Comparison of ENCODE assay signal across 8 cellular contexts in genomic region chr4:156677136-156677535, GRCh38.
A peak's percentile ranks its signal among the peaks of the same experiment; 100 is the strongest.
DNase-seq lines count a peak whose midpoint lies in the region; ATAC-seq and TF ChIP-seq lines count a peak whose summit lies in the region.

No MANE protein-coding gene starts in this region.

- intact Hi-C loops in Panc1 (cut with micrococcal nuclease; ENCODE audit: unreplicated experiment), result loop anchor here (1.0 to 10.0 kb wide), 2 partner anchors 202 to 382 kb away; no protein-coding TSS in a partner anchor
- intact Hi-C loops in CD4-positive, alpha-beta memory T cell (cut with micrococcal nuclease), result no loop called here

- H3K9ac ChIP-seq in GM23248, result no peak overlapping the region

- no TSS peak for BruUV-seq in Panc1 (replicated peaks; lab: Mats Ljungman, UMichigan)

- 39 to 47% methylated on average over 6 of the region's 6 CpGs for WGBS in GM23248 (ENCODE audit: low coverage in 1 of 2, low lambda C conversion rate in 2 of 2, missing lambda C conversion rate in 2 of 2), 2 experiments

- H3K27me3 ChIP-seq in BJ (ENCODE audit: control insufficient read depth, insufficient read depth, low read length) (no peaks in the 10 kb centered on the region), GM23248 (replicated peaks; ENCODE audit: insufficient read depth) (no peaks in the 10 kb centered on the region), Panc1 (ENCODE audit: control insufficient read depth, insufficient read depth, low read length) (no peaks in the 10 kb centered on the region)
- H3K27me3 ChIP-seq in CD4-positive, alpha-beta memory T cell (ENCODE audit: insufficient read depth, low read length), result no peaks in the 10 kb centered on the region

- no peaks in the 10 kb centered on the region for H3K36me3 Mint-ChIP-seq in activated naive CD4-positive, alpha-beta T cell treated with anti-CD3 and anti-CD28 coated beads, Interleukin-2, amount 50 U/mL, for 72 hours
- H3K36me3 Mint-ChIP-seq in CD4-positive, alpha-beta memory T cell, result no peaks in the 10 kb centered on the region

- no peak overlapping the region for H2AFZ ChIP-seq in GM23248

- H3K4me3 Mint-ChIP-seq in CD4-positive, alpha-beta memory T cell, result no peak overlapping the region

- no peaks in the 10 kb centered on the region for H3K9me3 ChIP-seq in GM23248 (ENCODE audit: low read depth)
- H3K9me3 ChIP-seq in Panc1 (ENCODE audit: control insufficient read depth, insufficient read depth, low read depth, low read length), result no peaks in the 10 kb centered on the region
- no peaks in the 10 kb centered on the region for H3K9me3 ChIP-seq in CD4-positive, alpha-beta memory T cell (ENCODE audit: control insufficient read depth in 1 of 2, low read length in 2 of 2)

- H3K4me2 ChIP-seq in GM23248 (ENCODE audit: unreplicated experiment), result peak overlapping the region; percentile 7

- in situ Hi-C loops in GM23248 (cut with MboI), result loop anchor here (25.0 kb wide), 2 partner anchors 285 to 715 kb away; partner anchors contain the start of genes CTSO and PDGFC
- in situ Hi-C loops in Panc1 (cut with HindIII; ENCODE audit: low pct_unique_long_range_greater_than_20kb, low sequenced_read_pairs), result no loop called here

- no peaks in the 10 kb centered on the region for H3K4me1 Mint-ChIP-seq in CD4-positive, alpha-beta memory T cell

- H4K20me1 ChIP-seq in GM23248 (ENCODE audit: insufficient read depth), result no peaks in the 10 kb centered on the region

- H3K36me3 ChIP-seq in BJ (ENCODE audit: control insufficient read depth, insufficient read depth, low read length) (no peaks in the 10 kb centered on the region), GM23248 (ENCODE audit: low read depth) (no peaks in the 10 kb centered on the region), Panc1 (ENCODE audit: control insufficient read depth, insufficient read depth, low read length) (no peaks in the 10 kb centered on the region)
- H3K36me3 ChIP-seq in CD4-positive, alpha-beta memory T cell (ENCODE audit: insufficient read depth, low read length), result no peaks in the 10 kb centered on the region

- H3K4me3 ChIP-seq in BJ (ENCODE audit: low read depth, low read length) (no peak overlapping the region), GM23248 (no peak overlapping the region), Panc1 (ENCODE audit: low read depth in 2 of 2, low read length in 2 of 2) (no peak overlapping the region)
- H3K4me3 ChIP-seq in CD4-positive, alpha-beta memory T cell (ENCODE audit: low read length in 2 of 2), result no peak overlapping the region

- peak overlapping the region; percentile 7 for H3K27ac ChIP-seq in GM23248
- no peak overlapping the region for H3K27ac ChIP-seq in Panc1 (ENCODE audit: low read length)
- H3K27ac ChIP-seq in CD4-positive, alpha-beta memory T cell (ENCODE audit: low read depth, low read length), result no peak overlapping the region

- H3K9me2 ChIP-seq in GM23248 (ENCODE audit: insufficient read depth), result no peaks in the 10 kb centered on the region

- POLR2A ChIA-PET in BJ (lab: Charles Lee), result no interaction called here
- POLR2A ChIA-PET in Panc1 (lab: Charles Lee), result no interaction called here
- POLR2A ChIA-PET in CD4-positive, alpha-beta memory T cell (lab: Charles Lee; ENCODE audit: partially characterized antibody), result no interaction called here

- peaks cover 41% of the 10 kb centered on the region for H3K4me1 ChIP-seq in GM23248 (ENCODE audit: insufficient read depth)
- H3K4me1 ChIP-seq in Panc1 (ENCODE audit: control insufficient read depth, insufficient read depth, low read length), result no peaks in the 10 kb centered on the region
- H3K4me1 ChIP-seq in CD4-positive, alpha-beta memory T cell (ENCODE audit: insufficient read depth, low read length), result no peaks in the 10 kb centered on the region

- peak; percentile 70; the same call in 1 of the 2 replicates for ATAC-seq in Panc1
- ATAC-seq in GM18498 (IDR thresholded peaks at IDR 0.05; ENCODE audit: unreplicated experiment), result no peak
- ATAC-seq in activated naive CD4-positive, alpha-beta T cell treated with anti-CD3 and anti-CD28 coated beads, Interleukin-2, amount 50 U/mL, for 72 hours, result no peak

- TF ChIP-seq CTCF in BJ (IDR thresholded peaks at IDR 0.05; ENCODE audit: insufficient read depth, low read depth, low read length) (0 out of 2 replicates have a peak, but pooled peaks have one; percentile 10), Panc1 (IDR thresholded peaks at IDR 0.05) (peak; percentile 58)

- no peaks in the 10 kb centered on the region for H3K27me3 Mint-ChIP-seq in CD4-positive, alpha-beta memory T cell

- H3F3A ChIP-seq in GM23248 (ENCODE audit: insufficient read depth), result peaks cover 40% of the 10 kb centered on the region

- CTCF ChIA-PET in BJ (lab: Yijun Ruan, JAX) (interaction anchor here (0.7 to 2.2 kb wide), 2 partner anchors 16 to 202 kb away, joined by 3 to 5 read pairs; no protein-coding TSS in a partner anchor), Panc1 (lab: Charles Lee) (no interaction called here)
- CTCF ChIA-PET in CD4-positive, alpha-beta memory T cell (lab: Charles Lee; ENCODE audit: partially characterized antibody), result no interaction called here

- no peak overlapping the region for H3K27ac Mint-ChIP-seq in activated naive CD4-positive, alpha-beta T cell treated with anti-CD3 and anti-CD28 coated beads, Interleukin-2, amount 50 U/mL, for 72 hours
- H3K27ac Mint-ChIP-seq in CD4-positive, alpha-beta memory T cell, result no peak overlapping the region

- no peaks in the 10 kb centered on the region for H3K79me2 ChIP-seq in GM23248 (ENCODE audit: insufficient read depth)

- H3K9me3 Mint-ChIP-seq in activated naive CD4-positive, alpha-beta T cell treated with anti-CD3 and anti-CD28 coated beads, Interleukin-2, amount 50 U/mL, for 72 hours, result peaks cover 0 to 3% of the 10 kb centered on the region in 2 donors
- H3K9me3 Mint-ChIP-seq in CD4-positive, alpha-beta memory T cell, result peaks cover 0 to 10% (median 5%) of the 10 kb centered on the region in 8 donors

- no peak for DNase-seq in BJ (ENCODE audit: low read depth)
- peak; percentile 71 for DNase-seq in GM23248
- DNase-seq in Panc1 (ENCODE audit: low read depth, low spot score), result peak; percentile 28
- DNase-seq in iPS-NIHi7 (ENCODE audit: extremely low spot score), result peak; percentile 66
- DNase-seq in activated naive CD4-positive, alpha-beta T cell treated with anti-CD3 and anti-CD28 coated beads, Interleukin-2, amount 50 U/mL, for 72 hours (ENCODE audit: low spot score in 2 of 2), result no peak
- DNase-seq in DMS79 (lab: John Stamatoyannopoulos, UW), result no peak
- DNase-seq in CD4-positive, alpha-beta memory T cell, result no peak

Comparison
In these comparisons a context has a peak if more than half of its experiments do, and no peak if none do; other contexts are left out.
1. DNase-seq: peak in GM23248 (single experiment), Panc1 (single experiment) and iPS-NIHi7 (single experiment); none in BJ (single experiment), activated naive CD4-positive, alpha-beta T cell treated with anti-CD3 and anti-CD28 coated beads, Interleukin-2, amount 50 U/mL, for 72 hours (0 of 2), DMS79 (single experiment) and CD4-positive, alpha-beta memory T cell (0 of 5).